In the genomic region with DNA sequence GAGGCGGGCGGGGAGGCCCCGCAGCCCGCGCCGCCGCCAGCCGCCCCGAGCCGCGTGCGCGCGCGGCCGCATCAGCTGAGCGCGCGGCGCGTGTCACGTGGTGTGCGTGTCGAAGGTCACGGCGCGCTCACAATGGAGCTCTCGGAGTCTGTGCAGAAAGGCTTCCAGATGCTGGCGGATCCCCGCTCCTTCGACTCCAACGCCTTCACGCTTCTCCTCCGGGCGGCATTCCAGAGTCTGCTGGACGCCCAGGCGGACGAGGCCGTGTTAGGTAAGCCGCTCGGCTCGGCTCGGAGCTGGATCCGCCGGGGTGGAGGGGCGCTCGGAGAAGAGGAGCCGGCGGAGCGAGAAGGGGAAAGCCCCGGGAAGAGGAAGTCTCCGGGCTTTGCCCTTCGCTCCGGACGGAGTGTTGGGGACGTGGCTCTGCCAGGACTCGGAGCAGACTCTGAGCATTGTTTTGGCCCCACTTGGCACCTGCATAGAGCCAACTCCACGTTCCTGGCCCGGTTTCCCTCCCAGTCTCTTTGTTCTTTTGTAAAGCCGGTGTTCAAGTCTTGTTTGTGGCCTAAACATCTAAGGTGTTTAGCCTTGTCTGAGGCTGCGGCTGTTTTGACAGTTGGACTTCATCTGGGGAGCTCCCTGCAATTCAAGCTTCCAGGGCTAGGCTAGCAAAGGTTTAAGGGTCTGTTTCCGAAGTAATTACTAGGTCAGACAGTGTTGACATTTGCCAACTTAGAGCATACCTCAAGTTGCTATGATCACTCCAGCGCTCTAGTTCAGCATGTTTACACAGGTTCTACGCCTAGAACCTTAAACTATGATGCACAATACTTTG, we compare ENCODE assay signal across 1 cellular context.
A peak's percentile ranks its signal among the peaks of the same experiment; 100 is the strongest.
TF ChIP-seq lines count a peak whose summit lies in the region.

Gene COMMD3, plus strand, starts transcription at position 103 of the 835 bp plus-strand sequence. Its CDS starts 30 bp downstream, at position 133.

TF ChIP-seq in H1, 55 proteins besides CTCF, POLR2A, EP300 and RAD21:
- TF ChIP-seq TCF12 (IDR thresholded peaks at IDR 0.05; ENCODE audit: low read depth, low read length) (no peak), TAF7 (optimal IDR thresholded peaks at IDR 0.05; ENCODE audit: borderline replicate concordance, low read depth, low read length) (no peak), TBP (IDR thresholded peaks at IDR 0.05; ENCODE audit: low read depth, low read length) (no peak), NRF1 (IDR thresholded peaks at IDR 0.05; ENCODE audit: low read depth, low read length) (no peak), YY1 (IDR thresholded peaks at IDR 0.05; ENCODE audit: low read depth, low read length) (0 out of 2 replicates have a peak, but pooled peaks have one; percentile 27), HDAC2 (IDR thresholded peaks at IDR 0.05; ENCODE audit: borderline replicate concordance in 1 of 2, low read depth in 2 of 2, low read length in 2 of 2) (no peak), TEAD4 (IDR thresholded peaks at IDR 0.05; ENCODE audit: low read depth, low read length) (peak; percentile 53), SIN3A (conservative IDR thresholded peaks at IDR 0.05 in 1 of 2, IDR thresholded peaks at IDR 0.05 in 1 of 2; ENCODE audit: low read depth in 1 of 2, low read length in 2 of 2) (peak; percentile 39 to 75; a peak in 1 of 4 replicates), MAFK (IDR thresholded peaks at IDR 0.05; ENCODE audit: low read depth, low read length) (no peak), POU5F1 (IDR thresholded peaks at IDR 0.05; ENCODE audit: low read depth, low read length) (no peak), SIX5 (IDR thresholded peaks at IDR 0.05; ENCODE audit: low read depth, low read length) (no peak), SP1 (IDR thresholded peaks at IDR 0.05; ENCODE audit: low read depth, low read length) (0 out of 2 replicates have a peak, but pooled peaks have one; percentile 18), SUZ12 (IDR thresholded peaks at IDR 0.05; ENCODE audit: low read length) (peak; percentile 86), RFX5 (IDR thresholded peaks at IDR 0.05; ENCODE audit: borderline replicate concordance, low read depth, low read length) (no peak), MAX (IDR thresholded peaks at IDR 0.05) (peak; percentile 80), KDM4A (IDR thresholded peaks at IDR 0.05; ENCODE audit: low read depth, low read length, severe bottlenecking) (peak; percentile 91), CHD1 (IDR thresholded peaks at IDR 0.05; ENCODE audit: low read depth, low read length) (0 out of 2 replicates have a peak, but pooled peaks have one; percentile 3), SAP30 (IDR thresholded peaks at IDR 0.05; ENCODE audit: insufficient read depth, insufficient replicate concordance, low read length) (peak; percentile 29), FOSL1 (IDR thresholded peaks at IDR 0.05; ENCODE audit: insufficient read depth, low read depth, low read length) (no peak), CBX5 (IDR thresholded peaks at IDR 0.05; ENCODE audit: low read depth, low read length) (no peak), EGR1 (IDR thresholded peaks at IDR 0.05; ENCODE audit: borderline replicate concordance, low read depth, low read length) (peak; percentile 53; the same call in 1 of the 2 replicates), CEBPB (IDR thresholded peaks at IDR 0.05; ENCODE audit: low read depth, low read length) (no peak), RNF2 (IDR thresholded peaks at IDR 0.05; ENCODE audit: borderline replicate concordance, low read depth, low read length, missing control alignments, poor library complexity, severe bottlenecking) (peak; percentile 61), TAF1 (IDR thresholded peaks at IDR 0.05; ENCODE audit: low read depth, low read length) (peak; percentile 35), PHF8 (conservative IDR thresholded peaks at IDR 0.05; ENCODE audit: low read depth, low read length) (0 out of 2 replicates have a peak, but pooled peaks have one; percentile 47), ASH2L (IDR thresholded peaks at IDR 0.05; ENCODE audit: low read length) (peak; percentile 53)
- TF ChIP-seq, protein P1, sequence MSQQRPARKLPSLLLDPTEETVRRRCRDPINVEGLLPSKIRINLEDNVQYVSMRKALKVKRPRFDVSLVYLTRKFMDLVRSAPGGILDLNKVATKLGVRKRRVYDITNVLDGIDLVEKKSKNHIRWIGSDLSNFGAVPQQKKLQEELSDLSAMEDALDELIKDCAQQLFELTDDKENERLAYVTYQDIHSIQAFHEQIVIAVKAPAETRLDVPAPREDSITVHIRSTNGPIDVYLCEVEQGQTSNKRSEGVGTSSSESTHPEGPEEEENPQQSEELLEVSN (IDR thresholded peaks at IDR 0.05) = peak; percentile 60; the same call in 1 of the 2 replicates
- TF ChIP-seq, protein P2, sequence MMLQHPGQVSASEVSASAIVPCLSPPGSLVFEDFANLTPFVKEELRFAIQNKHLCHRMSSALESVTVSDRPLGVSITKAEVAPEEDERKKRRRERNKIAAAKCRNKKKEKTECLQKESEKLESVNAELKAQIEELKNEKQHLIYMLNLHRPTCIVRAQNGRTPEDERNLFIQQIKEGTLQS (IDR thresholded peaks at IDR 0.05; ENCODE audit: insufficient read depth, low read depth, low read length) = no peak
- TF ChIP-seq, protein P3, sequence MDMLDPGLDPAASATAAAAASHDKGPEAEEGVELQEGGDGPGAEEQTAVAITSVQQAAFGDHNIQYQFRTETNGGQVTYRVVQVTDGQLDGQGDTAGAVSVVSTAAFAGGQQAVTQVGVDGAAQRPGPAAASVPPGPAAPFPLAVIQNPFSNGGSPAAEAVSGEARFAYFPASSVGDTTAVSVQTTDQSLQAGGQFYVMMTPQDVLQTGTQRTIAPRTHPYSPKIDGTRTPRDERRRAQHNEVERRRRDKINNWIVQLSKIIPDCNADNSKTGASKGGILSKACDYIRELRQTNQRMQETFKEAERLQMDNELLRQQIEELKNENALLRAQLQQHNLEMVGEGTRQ (IDR thresholded peaks at IDR 0.05; ENCODE audit: low read length) = peak; percentile 80
